In genomic region chr19:13083008-13083404, GRCh38 we compare ENCODE assay signal across 23 cellular contexts. TPM values are rescaled to one million over a fixed set of nuclear protein-coding genes. Genes with fewer than 3 reads are reported as not detected.
DNase-seq lines count a peak whose midpoint lies in the region; ATAC-seq, FAIRE-seq and TF ChIP-seq lines count a peak whose summit lies in the region.
"Had no signal": no experiment of that assay in that cellular context is flagged by ENCODE, and none has a peak within 500 bp of the region (broad histone marks: within the 10 kb centered on the region; RNA-seq: fewer than 3 reads in every experiment).

No MANE protein-coding gene starts in this region.

- 59% methylated on average over 7 of the region's 7 CpGs for WGBS in mesenchymal stem cell
- 67 to 77% (median 73%) methylated on average over 7 of the region's 7 CpGs for WGBS in stomach, 5 donors

- peak overlapping the region; percentile 51; the same call in 1 of the 2 replicates for H3K27ac ChIP-seq in SK-N-MC
- no peak overlapping the region for H3K27ac ChIP-seq in mesenchymal stem cell (ENCODE audit: low read length, poor library complexity, severe bottlenecking)
- peak overlapping the region in 3 of 5 donors; percentile 3 to 66 (median 14) for H3K27ac ChIP-seq in stomach
- no peak overlapping the region for H3K27ac ChIP-seq in CD8-positive, alpha-beta memory T cell (ENCODE audit: low read depth, low read length)
- H3K27ac ChIP-seq: neutrophil, SJSA1, upper lobe of right lung had no signal

- no peak for ATAC-seq in HG02884 (IDR thresholded peaks at IDR 0.05; ENCODE audit: unreplicated experiment)
- ATAC-seq: activated CD8-positive, alpha-beta T cell treated with anti-CD3 and anti-CD28 coated beads for 36 hours; stimulated activated memory B cell treated with anti-CD40 and anti-IgM and Interleukin-4, amounts not matched to agents 10 μg/mL and 1 μg/mL and 100 μg/mL, for 72 hours; upper lobe of right lung had no signal

- TF ChIP-seq POLR2A in stomach (IDR thresholded peaks at IDR 0.05), result no peak

- H3K23ac ChIP-seq in mesenchymal stem cell (ENCODE audit: low read length in 2 of 2), result no peak overlapping the region

- no peaks in the 10 kb centered on the region for H3K9me3 Mint-ChIP-seq in brain
- no peaks in the 10 kb centered on the region for H3K9me3 Mint-ChIP-seq in CD8-positive, alpha-beta memory T cell
- H3K9me3 Mint-ChIP-seq: activated B cell treated with CpG ODN at 0.5 μM for 24 hours; activated CD8-positive, alpha-beta T cell treated with anti-CD3 and anti-CD28 coated beads for 36 hours; activated naive CD4-positive, alpha-beta T cell treated with anti-CD3 and anti-CD28 coated beads, Interleukin-2, amount 10 ng/mL, durations not matched to agents 7 days and 5 days; activated T-cell treated with anti-CD3 and anti-CD28 coated beads, Interleukin-2, amount 50 U/mL, for 24 hours; dendritic cell treated with granulocyte-macrophage colony-stimulating factor and Interleukin-4, amounts not matched to agents 40 ng/mL and 50 ng/mL, for 4 days; stimulated activated memory B cell treated with anti-CD40 and anti-IgM and Interleukin-4, amounts not matched to agents 10 μg/mL and 1 μg/mL and 100 μg/mL, for 72 hours had no signal

- TF ChIP-seq CTCF in brain (conservative IDR thresholded peaks at IDR 0.05) (no peak), stomach (IDR thresholded peaks at IDR 0.05) (no peak), GM10248 (IDR thresholded peaks at IDR 0.05; ENCODE audit: control extremely low read depth, extremely low read depth, low read depth, missing control alignments) (no peak)

- no peak overlapping the region for H2AFZ ChIP-seq in mesenchymal stem cell (ENCODE audit: low read depth, low read length)

- peaks cover 35% of the 10 kb centered on the region for H3K4me1 ChIP-seq in mesenchymal stem cell (ENCODE audit: control insufficient read depth, insufficient read depth, low read depth, low read length)
- H3K4me1 ChIP-seq in stomach, result peaks cover 31 to 59% (median 49%) of the 10 kb centered on the region in 4 donors
- H3K4me1 ChIP-seq in CD8-positive, alpha-beta memory T cell (ENCODE audit: insufficient read depth, low read length), result no peaks in the 10 kb centered on the region

- H3K9me3 ChIP-seq in SK-N-MC (ENCODE audit: low read depth, low read length), result no peaks in the 10 kb centered on the region
- no peaks in the 10 kb centered on the region for H3K9me3 ChIP-seq in mesenchymal stem cell (ENCODE audit: control insufficient read depth, low read length)
- no peaks in the 10 kb centered on the region for H3K9me3 ChIP-seq in stomach
- H3K9me3 ChIP-seq in CD8-positive, alpha-beta memory T cell (ENCODE audit: low read length), result no peaks in the 10 kb centered on the region
- H3K9me3 ChIP-seq: MG63, neutrophil, SJSA1, upper lobe of right lung had no signal

- H3K27me3 ChIP-seq in mesenchymal stem cell (ENCODE audit: control insufficient read depth in 1 of 2, insufficient read depth in 1 of 2, low read length in 2 of 2) (peaks cover 0 to 44% of the 10 kb centered on the region in 2 experiments), stomach (no peaks in the 10 kb centered on the region)
- H3K27me3 ChIP-seq in CD8-positive, alpha-beta memory T cell (ENCODE audit: insufficient read depth, low read length, poor library complexity, severe bottlenecking), result no peaks in the 10 kb centered on the region
- H3K27me3 ChIP-seq: MG63, SJSA1, upper lobe of right lung had no signal

- H3K27ac Mint-ChIP-seq in brain, result peak overlapping the region; percentile 84 to 92 (median 88)
- no peak overlapping the region for H3K27ac Mint-ChIP-seq in CD8-positive, alpha-beta memory T cell
- H3K27ac Mint-ChIP-seq: activated B cell treated with CpG ODN at 0.5 μM for 24 hours; activated CD8-positive, alpha-beta T cell treated with anti-CD3 and anti-CD28 coated beads for 36 hours; activated naive CD4-positive, alpha-beta T cell treated with anti-CD3 and anti-CD28 coated beads, Interleukin-2, amount 10 ng/mL, durations not matched to agents 7 days and 5 days; activated T-cell treated with anti-CD3 and anti-CD28 coated beads, Interleukin-2, amount 50 U/mL, for 24 hours; B cell; dendritic cell treated with granulocyte-macrophage colony-stimulating factor and Interleukin-4, amounts not matched to agents 40 ng/mL and 50 ng/mL, for 4 days; stimulated activated memory B cell treated with anti-CD40 and anti-IgM and Interleukin-4, amounts not matched to agents 10 μg/mL and 1 μg/mL and 100 μg/mL, for 72 hours had no signal

- TF ChIP-seq EP300 in stomach (IDR thresholded peaks at IDR 0.05), result no peak

- H2BK5ac ChIP-seq in mesenchymal stem cell (ENCODE audit: low read depth, low read length, poor library complexity, severe bottlenecking), result no peak overlapping the region

- no peaks in the 10 kb centered on the region for H3K36me3 Mint-ChIP-seq in brain
- H3K36me3 Mint-ChIP-seq in CD8-positive, alpha-beta memory T cell, result no peaks in the 10 kb centered on the region
- H3K36me3 Mint-ChIP-seq: activated naive CD4-positive, alpha-beta T cell treated with anti-CD3 and anti-CD28 coated beads, Interleukin-2, amount 10 ng/mL, durations not matched to agents 7 days and 5 days; stimulated activated memory B cell treated with anti-CD40 and anti-IgM and Interleukin-4, amounts not matched to agents 10 μg/mL and 1 μg/mL and 100 μg/mL, for 72 hours had no signal

- DNase-seq in SK-N-MC (ENCODE audit: low read depth, low spot score), result no peak
- DNase-seq in mesenchymal stem cell, result no peak
- DNase-seq in stomach, result no peak
- DNase-seq in CD8-positive, alpha-beta memory T cell, result no peak
- DNase-seq in HTR-8/SVneo (ENCODE audit: insufficient read length, low spot score), result no peak
- no peak for DNase-seq in GM10248 (ENCODE audit: extremely low spot score)
- DNase-seq: activated B cell treated with CpG ODN at 0.5 μM for 24 hours; activated CD8-positive, alpha-beta T cell treated with anti-CD3 and anti-CD28 coated beads for 36 hours; activated naive CD4-positive, alpha-beta T cell treated with anti-CD3 and anti-CD28 coated beads, Interleukin-2, amount 10 ng/mL, durations not matched to agents 7 days and 5 days; activated T-cell treated with anti-CD3 and anti-CD28 coated beads, Interleukin-2, amount 50 U/mL, for 24 hours; GOT3; MG63; midbrain; stimulated activated CD4-positive, alpha-beta T cell treated with anti-CD3 and anti-CD28 coated beads, Interleukin-15, amount 100 ng/mL, for 24 hours; upper lobe of right lung had no signal

- no peak overlapping the region for H3K4ac ChIP-seq in mesenchymal stem cell (ENCODE audit: low read depth in 1 of 2, low read length in 2 of 2)

- no peak for FAIRE-seq in HTR-8/SVneo (lab: Jason Lieb, UNC)
- FAIRE-seq: endothelial cell of umbilical vein had no signal

- no peaks in the 10 kb centered on the region for H3K79me1 ChIP-seq in mesenchymal stem cell (replicated peaks; ENCODE audit: low read length, poor library complexity, severe bottlenecking)

- peaks cover 14% of the 10 kb centered on the region for H3K27me3 Mint-ChIP-seq in brain
- H3K27me3 Mint-ChIP-seq in CD8-positive, alpha-beta memory T cell, result no peaks in the 10 kb centered on the region
- H3K27me3 Mint-ChIP-seq: activated CD8-positive, alpha-beta T cell treated with anti-CD3 and anti-CD28 coated beads for 36 hours; activated T-cell treated with anti-CD3 and anti-CD28 coated beads, Interleukin-2, amount 50 U/mL, for 24 hours had no signal

- H3K4me3 ChIP-seq in SK-N-MC (no peak overlapping the region), mesenchymal stem cell (ENCODE audit: insufficient read depth in 1 of 2, low read depth in 1 of 2, low read length in 2 of 2) (no peak overlapping the region), stomach (no peak overlapping the region)
- no peak overlapping the region for H3K4me3 ChIP-seq in CD8-positive, alpha-beta memory T cell (ENCODE audit: low read length)
- H3K4me3 ChIP-seq: MG63, SJSA1, upper lobe of right lung had no signal

- H3K36me3 ChIP-seq in SK-N-MC (ENCODE audit: insufficient read depth, low read length) (peaks cover 5% of the 10 kb centered on the region), mesenchymal stem cell (ENCODE audit: control insufficient read depth in 1 of 2, insufficient read depth in 2 of 2, low read depth in 1 of 2, low read length in 2 of 2) (peaks cover 3 to 90% of the 10 kb centered on the region in 2 experiments), stomach (peaks cover 7 to 84% (median 66%) of the 10 kb centered on the region in 4 donors)
- no peaks in the 10 kb centered on the region for H3K36me3 ChIP-seq in CD8-positive, alpha-beta memory T cell (ENCODE audit: insufficient read depth, low read length)
- H3K36me3 ChIP-seq: neutrophil had no signal

- H2BK15ac ChIP-seq in mesenchymal stem cell (ENCODE audit: low read depth, poor library complexity, severe bottlenecking), result no peak overlapping the region

- peak overlapping the region; percentile 27 for H4K8ac ChIP-seq in mesenchymal stem cell (ENCODE audit: low read length)

- H2BK12ac ChIP-seq in mesenchymal stem cell (ENCODE audit: low read length in 2 of 2), result no peak overlapping the region

- POLR2A ChIA-PET in CD8-positive, alpha-beta memory T cell (lab: Charles Lee), result no interaction called here
- POLR2A ChIA-PET in GM10248 (lab: Yijun Ruan, JAX), result no interaction called here

- CTCF ChIA-PET in CD8-positive, alpha-beta memory T cell (lab: Charles Lee), result interaction anchor here (1.2 to 2.1 kb wide), 3 partner anchors 12 to 118 kb away, joined by 3 to 8 read pairs (median 5); no protein-coding TSS in a partner anchor
- CTCF ChIA-PET in GM10248 (lab: Yijun Ruan, JAX), result interaction anchor here (1.4 to 6.6 kb wide), 5 partner anchors 11 to 118 kb away, joined by 3 to 52 read pairs (median 29); no protein-coding TSS in a partner anchor

- peak overlapping the region; percentile 4 for H4K91ac ChIP-seq in mesenchymal stem cell (ENCODE audit: low read length)

- no peak overlapping the region for H3K9ac ChIP-seq in SK-N-MC (ENCODE audit: insufficient read length)
- H3K9ac ChIP-seq in mesenchymal stem cell (ENCODE audit: low read length), result peak overlapping the region; percentile 50

- H3K4me3 Mint-ChIP-seq in brain, result peak overlapping the region in 1 of 5 experiments; percentile 55
- no peak overlapping the region for H3K4me3 Mint-ChIP-seq in CD8-positive, alpha-beta memory T cell
- H3K4me3 Mint-ChIP-seq: activated B cell treated with CpG ODN at 0.5 μM for 24 hours; activated CD8-positive, alpha-beta T cell treated with anti-CD3 and anti-CD28 coated beads for 36 hours; activated naive CD4-positive, alpha-beta T cell treated with anti-CD3 and anti-CD28 coated beads, Interleukin-2, amount 10 ng/mL, durations not matched to agents 7 days and 5 days; activated T-cell treated with anti-CD3 and anti-CD28 coated beads, Interleukin-2, amount 50 U/mL, for 24 hours; B cell; dendritic cell treated with granulocyte-macrophage colony-stimulating factor and Interleukin-4, amounts not matched to agents 40 ng/mL and 50 ng/mL, for 4 days; stimulated activated memory B cell treated with anti-CD40 and anti-IgM and Interleukin-4, amounts not matched to agents 10 μg/mL and 1 μg/mL and 100 μg/mL, for 72 hours had no signal

- peak overlapping the region in 1 of 2 experiments; percentile 6 for H3K18ac ChIP-seq in mesenchymal stem cell (ENCODE audit: low read depth in 1 of 2, low read length in 2 of 2)

- intact Hi-C loops in stomach (cut with DNase I; ENCODE audit: low total_unique reads), result no loop called here

- H3K14ac ChIP-seq in mesenchymal stem cell (ENCODE audit: low read length in 2 of 2), result peak overlapping the region in 1 of 2 experiments; percentile 53

- no peak overlapping the region for H2BK120ac ChIP-seq in mesenchymal stem cell (ENCODE audit: low read depth, low read length)

- no peak overlapping the region for H3K4me2 ChIP-seq in mesenchymal stem cell (ENCODE audit: low read length, poor library complexity, severe bottlenecking)

- peak overlapping the region; percentile 62 for H2AK5ac ChIP-seq in mesenchymal stem cell (ENCODE audit: low read length, severe bottlenecking)

- peaks cover 55% of the 10 kb centered on the region for H3K4me1 Mint-ChIP-seq in brain
- peaks cover 0 to 4% (median 0%) of the 10 kb centered on the region in 3 donors for H3K4me1 Mint-ChIP-seq in CD8-positive, alpha-beta memory T cell
- H3K4me1 Mint-ChIP-seq: activated B cell treated with CpG ODN at 0.5 μM for 24 hours; activated naive CD4-positive, alpha-beta T cell treated with anti-CD3 and anti-CD28 coated beads, Interleukin-2, amount 10 ng/mL, durations not matched to agents 7 days and 5 days; B cell; stimulated activated memory B cell treated with anti-CD40 and anti-IgM and Interleukin-4, amounts not matched to agents 10 μg/mL and 1 μg/mL and 100 μg/mL, for 72 hours had no signal

RNA-seq across cellular contexts. Expression of gene LYL1, which starts 19.7 kb away (rescaled TPM):
- polyA plus RNA-seq in brain (ENCODE audit: insufficient read depth, low read depth, low replicate concordance) (2.3 TPM), stomach (1 to 10 TPM; 4.1 to 5.5 (median 5.0) TPM)
- polyA plus RNA-seq in mesenchymal stem cell (2013, experiment 1 of 2), result 0.68 TPM
- 0.79 TPM for polyA plus RNA-seq in mesenchymal stem cell (2013, experiment 2 of 2)
- 10 to 100 TPM in 2 of 5 donors, 1 to 10 TPM in 2, not detected in 1; 1.3 to 19.3 (median 7.6) TPM for total RNA-seq in stomach
- total RNA-seq in CD8-positive, alpha-beta memory T cell, result 1 to 10 TPM; 2.3 to 2.5 TPM
- polyA plus RNA-seq in CD8-positive, alpha-beta memory T cell, result 4.1 TPM
- total RNA-seq: SJSA1 had no signal

RNA-seq across cellular contexts. Expression of gene TRMT1, which starts 33.5 kb away (rescaled TPM):
- polyA plus RNA-seq in brain (ENCODE audit: insufficient read depth, low read depth, low replicate concordance) (25.9 TPM), stomach (10 to 100 TPM; 64.7 to 88.2 (median 77.9) TPM)
- polyA plus RNA-seq in mesenchymal stem cell (2013, experiment 1 of 2), result 20.0 TPM
- polyA plus RNA-seq in mesenchymal stem cell (2013, experiment 2 of 2), result 16.9 TPM
- 100 to 1,000 TPM in 1 of 5 donors, 10 to 100 TPM in 4; 29.6 to 373 (median 36.5) TPM for total RNA-seq in stomach
- total RNA-seq in CD8-positive, alpha-beta memory T cell, result 100 to 1,000 TPM; 138 TPM
- polyA plus RNA-seq in CD8-positive, alpha-beta memory T cell, result 18.2 TPM

RNA-seq across cellular contexts. Expression of gene NACC1, which starts 35.1 kb away (rescaled TPM):
- polyA plus RNA-seq in brain (ENCODE audit: insufficient read depth, low read depth, low replicate concordance), result 42.2 TPM
- polyA plus RNA-seq in mesenchymal stem cell (2013, experiment 1 of 2), result 82.1 TPM
- 85.0 TPM for polyA plus RNA-seq in mesenchymal stem cell (2013, experiment 2 of 2)
- 100 to 1,000 TPM in 1 of 5 donors, 10 to 100 TPM in 4; 10.1 to 122 (median 26.3) TPM for total RNA-seq in stomach
- 10 to 100 TPM in 1 of 3 donors, 1 to 10 TPM in 2; 6.9 to 26.2 (median 9.5) TPM for polyA plus RNA-seq in stomach
- 100 to 1,000 TPM in 1 of 2 experiments, 10 to 100 TPM in 1; 89.9 to 111 TPM for total RNA-seq in CD8-positive, alpha-beta memory T cell
- 3.9 TPM for polyA plus RNA-seq in CD8-positive, alpha-beta memory T cell

Comparison
In these comparisons a context has a peak if more than half of its experiments do, and no peak if none do; other contexts are left out.
1. H3K27ac ChIP-seq: peak in SK-N-MC (single experiment) and stomach (3 of 5); none in mesenchymal stem cell (single experiment) and CD8-positive, alpha-beta memory T cell (single experiment).
2. H3K27ac Mint-ChIP-seq: peak in brain (5 of 5); none in CD8-positive, alpha-beta memory T cell (0 of 8).